8 cellular contexts compared by ENCODE assay signal in the genomic region with DNA sequence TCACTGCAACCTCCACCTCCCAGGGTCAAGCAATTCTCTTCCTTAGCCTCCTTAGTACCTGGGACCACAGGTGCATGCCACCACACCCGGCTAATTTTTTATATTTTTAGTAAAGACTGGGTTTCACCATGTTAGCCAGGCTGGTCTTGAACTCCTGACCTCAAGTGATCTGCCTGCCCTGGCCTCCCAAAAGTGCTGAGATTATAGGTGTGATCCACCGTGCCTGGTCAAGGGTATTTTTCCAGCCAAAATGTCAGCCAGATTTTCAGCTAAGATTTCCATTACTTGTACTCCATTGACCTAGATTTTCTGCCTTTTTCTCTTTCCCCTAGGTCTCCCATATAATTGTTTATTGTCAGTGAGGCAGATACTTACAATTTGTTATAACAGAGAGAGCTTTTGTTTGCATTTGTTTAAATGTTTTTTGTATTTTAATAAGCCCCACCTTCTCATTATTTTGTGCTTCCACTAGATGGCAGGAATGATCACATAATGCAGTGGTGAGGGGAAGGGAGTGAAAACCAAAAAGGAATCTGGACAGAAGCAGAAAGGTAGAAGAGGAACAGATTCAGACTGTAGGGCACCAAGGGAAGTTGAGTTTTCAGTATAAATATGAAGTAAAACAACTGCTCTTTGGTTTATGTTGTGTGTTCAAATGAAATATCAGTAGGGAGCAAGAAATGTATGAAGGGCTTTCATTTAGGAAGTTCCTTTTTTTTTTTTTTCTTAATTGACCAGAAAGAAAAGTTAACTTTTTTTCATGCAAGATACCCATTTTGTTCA. TPM values are rescaled to one million over a fixed set of nuclear protein-coding genes. Genes with fewer than 3 reads are reported as not detected.
DNase-seq lines count a peak whose midpoint lies in the region; ATAC-seq and TF ChIP-seq lines count a peak whose summit lies in the region.

No MANE protein-coding gene starts in this region.

- no peak overlapping the region for H3K27ac ChIP-seq in WERI-Rb-1

- peaks cover 3% of the 10 kb centered on the region for H3K9me3 ChIP-seq in WERI-Rb-1 (ENCODE audit: severe bottlenecking)

- H3K36me3 ChIP-seq in WERI-Rb-1, result peaks cover 45% of the 10 kb centered on the region

- H3K27me3 ChIP-seq in WERI-Rb-1 (ENCODE audit: insufficient read depth, low read depth, severe bottlenecking), result no peaks in the 10 kb centered on the region

- TF ChIP-seq CTCF in GM12872 (IDR thresholded peaks at IDR 0.05; ENCODE audit: insufficient read depth, low read depth, low read length) (peak; percentile 52), NB4 (IDR thresholded peaks at IDR 0.05; ENCODE audit: low read depth, low read length) (peak; percentile 60), WERI-Rb-1 (IDR thresholded peaks at IDR 0.05; ENCODE audit: low read depth, low read length) (peak; percentile 37; the same call in 1 of the 2 replicates), retinal pigment epithelial cell (conservative IDR thresholded peaks at IDR 0.05; ENCODE audit: low read depth, low read length) (peak; percentile 71)

- TF ChIP-seq POLR2A in NB4 (IDR thresholded peaks at IDR 0.05; ENCODE audit: extremely low read depth, insufficient read length), result no peak

- no peak for ATAC-seq in HG02981 (IDR thresholded peaks at IDR 0.05; ENCODE audit: unreplicated experiment)

- H3K4me3 ChIP-seq in NB4 (ENCODE audit: low read depth, low read length), result no peak overlapping the region
- no peak overlapping the region for H3K4me3 ChIP-seq in WERI-Rb-1 (ENCODE audit: low read depth, low read length)
- no peak overlapping the region for H3K4me3 ChIP-seq in retinal pigment epithelial cell (ENCODE audit: low read length)

- DNase-seq in AG08396 (ENCODE audit: low spot score) (peak; percentile 66), NB4 (ENCODE audit: low read depth) (peak; percentile 67), WERI-Rb-1 (no peak), glomerular endothelial cell (ENCODE audit: extremely low read depth, low read depth, low spot score) (peak; percentile 7), retinal pigment epithelial cell (ENCODE audit: low read depth) (peak; percentile 5)
- DNase-seq in NK-92 treated with Interleukin-12 subunit alpha and Interleukin-12 subunit beta, amount 100 ng/mL, for 24 hours (lab: John Stamatoyannopoulos, UW), result no peak

RNA-seq across cellular contexts. Expression of a gene that starts 29.7 kb away (rescaled TPM):
- 24.4 and 24.8 TPM in 2 replicates for total RNA-seq in glomerular endothelial cell

RNA-seq across cellular contexts. Expression of a gene that starts 53.0 kb away (rescaled TPM):
- 49.3 and 53.3 TPM in 2 replicates for total RNA-seq in glomerular endothelial cell

Comparison
In these comparisons a context has a peak if more than half of its experiments do, and no peak if none do; other contexts are left out.
1. DNase-seq: peak in AG08396 (single experiment), NB4 (single experiment), glomerular endothelial cell (single experiment) and retinal pigment epithelial cell (single experiment); none in WERI-Rb-1 (single experiment) and NK-92 treated with Interleukin-12 subunit alpha and Interleukin-12 subunit beta, amount 100 ng/mL, for 24 hours (single experiment).
2. Peak in every context shown above with its lines, with median percentiles within 50 percentile points of each other: CTCF ChIP-seq.